ENCODE assay signal across 23 cellular contexts in the genomic region with DNA sequence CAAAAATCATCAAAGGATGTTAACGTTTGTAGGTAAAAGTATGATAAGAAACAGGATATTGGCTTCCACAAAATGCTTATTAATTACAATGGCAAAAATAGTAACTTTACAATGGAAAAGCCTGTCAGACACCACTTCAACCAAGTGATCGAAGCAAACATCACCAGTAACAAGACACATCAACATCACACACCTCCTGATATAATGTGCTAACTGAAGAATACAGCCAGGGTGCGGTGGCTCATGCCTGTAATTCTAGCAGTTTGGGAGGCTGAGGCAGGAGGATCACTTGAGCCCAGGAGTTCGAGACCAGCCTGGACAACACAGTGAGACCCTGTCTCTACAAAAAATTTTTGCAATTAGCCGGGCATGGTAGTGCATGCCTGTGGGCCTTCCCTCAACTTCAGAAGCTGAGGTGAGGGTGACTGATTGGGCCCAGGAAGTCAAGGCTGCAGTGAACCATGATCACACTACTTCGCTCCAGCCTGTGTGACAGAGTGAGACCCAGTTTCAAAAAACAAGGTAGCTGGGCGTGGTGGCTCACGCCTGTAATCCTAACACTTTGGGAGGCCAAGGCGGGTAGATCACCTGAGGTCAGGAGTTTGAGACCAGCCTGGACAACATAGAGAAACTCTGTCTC. TPM values are rescaled to one million over a fixed set of nuclear protein-coding genes. Genes with fewer than 3 reads are reported as not detected.
DNase-seq lines count a peak whose midpoint lies in the region; ATAC-seq lines count a peak whose summit lies in the region.
"Had no signal": no experiment of that assay in that cellular context is flagged by ENCODE, and none has a peak within 500 bp of the region (broad histone marks: within the 10 kb centered on the region; RNA-seq: fewer than 3 reads in every experiment).

No MANE protein-coding gene starts in this region.

- peaks cover 74% of the 10 kb centered on the region for H3K36me3 Mint-ChIP-seq in activated CD4-positive, alpha-beta T cell treated with anti-CD3 and anti-CD28 coated beads, Interleukin-2, amount 10 ng/mL, durations not matched to agents 7 days and 5 days (ENCODE audit: low read depth)
- peaks cover 19 to 61% (median 29%) of the 10 kb centered on the region in 3 donors for H3K36me3 Mint-ChIP-seq in CD8-positive, alpha-beta memory T cell
- peaks cover 72% of the 10 kb centered on the region for H3K36me3 Mint-ChIP-seq in activated T-helper 17 cell treated with anti-CD3 and anti-CD28 coated beads, Interleukin-2, amount 50 U/mL, for 72 hours (ENCODE audit: low read depth)
- peaks cover 15 to 54% (median 18%) of the 10 kb centered on the region in 3 donors for H3K36me3 Mint-ChIP-seq in naive thymus-derived CD8-positive, alpha-beta T cell

- H3K9me3 ChIP-seq in CD8-positive, alpha-beta memory T cell (ENCODE audit: low read length): peaks cover 6% of the 10 kb centered on the region
- H3K9me3 ChIP-seq: upper lobe of right lung had no signal

- peaks cover 10% of the 10 kb centered on the region for H3K36me3 ChIP-seq in CD8-positive, alpha-beta memory T cell (ENCODE audit: insufficient read depth, low read length)
- H3K36me3 ChIP-seq: upper lobe of right lung had no signal

- CTCF ChIA-PET in activated CD4-positive, alpha-beta T cell treated with anti-CD3 and anti-CD28 coated beads, Interleukin-2, amount 10 ng/mL, durations not matched to agents 7 days and 5 days (lab: Charles Lee): interaction anchor here (0.6 to 1.1 kb wide), 3 partner anchors 43 to 145 kb away, joined by 3 to 4 read pairs (median 4); no protein-coding TSS in a partner anchor
- CTCF ChIA-PET in CD8-positive, alpha-beta memory T cell (lab: Charles Lee): interaction anchor here (1.6 kb wide), 1 partner anchor 67 kb away, joined by 5 read pairs; no protein-coding TSS in a partner anchor

- POLR2A ChIA-PET in activated CD4-positive, alpha-beta T cell treated with anti-CD3 and anti-CD28 coated beads, Interleukin-2, amount 10 ng/mL, durations not matched to agents 7 days and 5 days (lab: Charles Lee): no interaction called here
- POLR2A ChIA-PET in CD8-positive, alpha-beta memory T cell (lab: Charles Lee): interaction anchor here (0.5 to 0.8 kb wide), 3 partner anchors 8 to 55 kb away, joined by 3 to 6 read pairs (median 3); no protein-coding TSS in a partner anchor
- POLR2A ChIA-PET in naive thymus-derived CD8-positive, alpha-beta T cell (lab: Charles Lee): interaction anchor here (0.7 to 5.7 kb wide), 10 partner anchors 8 to 998 kb away, joined by 3 to 61 read pairs (median 4); a partner anchor contains a TSS

- no peak overlapping the region for H3K4me3 ChIP-seq in CD8-positive, alpha-beta memory T cell (ENCODE audit: low read length)
- H3K4me3 ChIP-seq: BLaER1, GM23338, upper lobe of right lung had no signal

- no peaks in the 10 kb centered on the region for H3K27me3 Mint-ChIP-seq in activated CD4-positive, alpha-beta T cell treated with anti-CD3 and anti-CD28 coated beads, Interleukin-2, amount 10 ng/mL, durations not matched to agents 7 days and 5 days
- H3K27me3 Mint-ChIP-seq in CD8-positive, alpha-beta memory T cell: no peaks in the 10 kb centered on the region
- no peaks in the 10 kb centered on the region for H3K27me3 Mint-ChIP-seq in activated T-helper 17 cell treated with anti-CD3 and anti-CD28 coated beads, Interleukin-2, amount 50 U/mL, for 72 hours
- H3K27me3 Mint-ChIP-seq in naive thymus-derived CD8-positive, alpha-beta T cell: no peaks in the 10 kb centered on the region
- H3K27me3 Mint-ChIP-seq: dendritic cell treated with granulocyte-macrophage colony-stimulating factor and Interleukin-4, amounts not matched to agents 40 ng/mL and 50 ng/mL, for 4 days had no signal

- no peak overlapping the region for H3K27ac ChIP-seq in CD8-positive, alpha-beta memory T cell (ENCODE audit: low read depth, low read length)
- H3K27ac ChIP-seq: BLaER1, upper lobe of right lung had no signal

- peak; percentile 59 for ATAC-seq in activated T-helper 17 cell treated with anti-CD3 and anti-CD28 coated beads, Interleukin-2, amount 50 U/mL, for 72 hours (replicated peaks)
- peak; percentile 66 to 74 for ATAC-seq in naive thymus-derived CD8-positive, alpha-beta T cell
- ATAC-seq: GM23338, left cardiac atrium, Right ventricle myocardium inferior, upper lobe of right lung had no signal

- H3K4me1 ChIP-seq in CD8-positive, alpha-beta memory T cell (ENCODE audit: insufficient read depth, low read length): peaks cover 83% of the 10 kb centered on the region
- H3K4me1 ChIP-seq: upper lobe of right lung had no signal

- peaks cover 83% of the 10 kb centered on the region for H3K4me1 Mint-ChIP-seq in activated CD4-positive, alpha-beta T cell treated with anti-CD3 and anti-CD28 coated beads, Interleukin-2, amount 10 ng/mL, durations not matched to agents 7 days and 5 days
- H3K4me1 Mint-ChIP-seq in CD8-positive, alpha-beta memory T cell: peaks cover 78 to 98% (median 95%) of the 10 kb centered on the region in 3 donors
- H3K4me1 Mint-ChIP-seq in activated T-helper 17 cell treated with anti-CD3 and anti-CD28 coated beads, Interleukin-2, amount 50 U/mL, for 72 hours: peaks cover 59% of the 10 kb centered on the region
- H3K4me1 Mint-ChIP-seq in naive thymus-derived CD8-positive, alpha-beta T cell: peaks cover 47 to 90% (median 88%) of the 10 kb centered on the region in 4 donors

- no peak overlapping the region for H3K4me3 Mint-ChIP-seq in activated CD4-positive, alpha-beta T cell treated with anti-CD3 and anti-CD28 coated beads, Interleukin-2, amount 10 ng/mL, durations not matched to agents 7 days and 5 days
- peak overlapping the region in 6 of 7 donors; percentile 7 to 65 (median 53) for H3K4me3 Mint-ChIP-seq in CD8-positive, alpha-beta memory T cell
- H3K4me3 Mint-ChIP-seq in activated T-helper 17 cell treated with anti-CD3 and anti-CD28 coated beads, Interleukin-2, amount 50 U/mL, for 72 hours: peak overlapping the region; percentile 75
- H3K4me3 Mint-ChIP-seq in naive thymus-derived CD8-positive, alpha-beta T cell: peak overlapping the region; percentile 52 to 80 (median 70)
- H3K4me3 Mint-ChIP-seq: dendritic cell treated with granulocyte-macrophage colony-stimulating factor and Interleukin-4, amounts not matched to agents 40 ng/mL and 50 ng/mL, for 4 days; GM23338 had no signal

- H3K9me3 Mint-ChIP-seq in activated CD4-positive, alpha-beta T cell treated with anti-CD3 and anti-CD28 coated beads, Interleukin-2, amount 10 ng/mL, durations not matched to agents 7 days and 5 days: peaks cover 7% of the 10 kb centered on the region
- peaks cover 0 to 13% (median 4%) of the 10 kb centered on the region in 5 donors for H3K9me3 Mint-ChIP-seq in CD8-positive, alpha-beta memory T cell
- H3K9me3 Mint-ChIP-seq in activated T-helper 17 cell treated with anti-CD3 and anti-CD28 coated beads, Interleukin-2, amount 50 U/mL, for 72 hours: no peaks in the 10 kb centered on the region
- peaks cover 0 to 20% (median 7%) of the 10 kb centered on the region in 9 donors for H3K9me3 Mint-ChIP-seq in naive thymus-derived CD8-positive, alpha-beta T cell
- H3K9me3 Mint-ChIP-seq: dendritic cell treated with granulocyte-macrophage colony-stimulating factor and Interleukin-4, amounts not matched to agents 40 ng/mL and 50 ng/mL, for 4 days; GM23338 had no signal

- H3K27ac Mint-ChIP-seq in activated CD4-positive, alpha-beta T cell treated with anti-CD3 and anti-CD28 coated beads, Interleukin-2, amount 10 ng/mL, durations not matched to agents 7 days and 5 days: peak overlapping the region; percentile 80
- peak overlapping the region; percentile 57 to 96 (median 87) for H3K27ac Mint-ChIP-seq in CD8-positive, alpha-beta memory T cell
- H3K27ac Mint-ChIP-seq in activated T-helper 17 cell treated with anti-CD3 and anti-CD28 coated beads, Interleukin-2, amount 50 U/mL, for 72 hours: peak overlapping the region; percentile 34
- peak overlapping the region; percentile 85 to 97 (median 91) for H3K27ac Mint-ChIP-seq in naive thymus-derived CD8-positive, alpha-beta T cell
- H3K27ac Mint-ChIP-seq: activated T-helper 2 cell treated with anti-CD3 and anti-CD28 coated beads, Interferon-gamma antibody, Interleukin-2, Interleukin-4, amounts not matched to agents 10 μg/mL and 5 μg/mL and 100 μg/mL, durations not matched to agents 14 hours and 24 hours and 36 hours; dendritic cell treated with granulocyte-macrophage colony-stimulating factor and Interleukin-4, amounts not matched to agents 40 ng/mL and 50 ng/mL, for 4 days; GM23338 had no signal

- peak; percentile 17 for DNase-seq in activated CD4-positive, alpha-beta T cell treated with anti-CD3 and anti-CD28 coated beads, Interleukin-2, amount 10 ng/mL, durations not matched to agents 7 days and 5 days
- no peak for DNase-seq in activated CD4-positive, alpha-beta T cell treated with anti-CD3 and anti-CD28 coated beads for 1 hour
- peak in 1 of 5 donors; percentile 42 for DNase-seq in CD8-positive, alpha-beta memory T cell
- peak in 2 of 10 donors; percentile 35 to 38 for DNase-seq in naive thymus-derived CD8-positive, alpha-beta T cell
- DNase-seq in hepatic stellate cell (ENCODE audit: low spot score) (no peak), NCI-H1092 (lab: John Stamatoyannopoulos, UW) (no peak)
- no peak for DNase-seq in stimulated activated naive CD4-positive, alpha-beta T cell treated with Interleukin-2 at 50 U/mL for 16 hours (lab: John Stamatoyannopoulos, UW)
- DNase-seq: activated CD8-positive, alpha-beta memory T cell treated with anti-CD3 and anti-CD28 coated beads for 24 hours; glutamatergic neuron; left cardiac atrium; NCI-H1105; NCI-H2029 treated with DMSO at 0.1 percent for 48 hours; occipital lobe; OCI-M1; small intestine; stimulated activated CD4-positive, alpha-beta T cell treated with anti-CD3 and anti-CD28 coated beads, Interleukin-4, amount 100 ng/mL, for 4 hours; upper lobe of right lung had no signal

- H3K27me3 ChIP-seq in CD8-positive, alpha-beta memory T cell (ENCODE audit: insufficient read depth, low read length, poor library complexity, severe bottlenecking): no peaks in the 10 kb centered on the region
- H3K27me3 ChIP-seq: BLaER1, upper lobe of right lung had no signal

RNA-seq across cellular contexts. Expression of a gene that starts 15.0 kb away (rescaled TPM):
- 100 to 1,000 TPM in 1 of 2 experiments, 10 to 100 TPM in 1; 93.9 to 109 TPM for total RNA-seq in activated CD4-positive, alpha-beta T cell treated with anti-CD3 and anti-CD28 coated beads, Interleukin-2, amount 10 ng/mL, durations not matched to agents 7 days and 5 days
- total RNA-seq in CD8-positive, alpha-beta memory T cell: 10 to 100 TPM; 65.2 to 66.8 TPM
- 211 TPM for polyA plus RNA-seq in CD8-positive, alpha-beta memory T cell
- 10 to 100 TPM; 79.7 to 99.0 TPM for total RNA-seq in activated T-helper 17 cell treated with anti-CD3 and anti-CD28 coated beads, Interleukin-2, amount 50 U/mL, for 72 hours
- total RNA-seq in naive thymus-derived CD8-positive, alpha-beta T cell: 100 to 1,000 TPM; 291 to 295 TPM
- 100 to 1,000 TPM; 285 to 350 (median 310) TPM for polyA plus RNA-seq in naive thymus-derived CD8-positive, alpha-beta T cell

Comparison
In these comparisons a context has a peak if more than half of its experiments do, and no peak if none do; other contexts are left out.
1. H3K27ac Mint-ChIP-seq: peak in every context shown above with its lines; median percentile 91 in naive thymus-derived CD8-positive, alpha-beta T cell; 87 in CD8-positive, alpha-beta memory T cell; 80 in activated CD4-positive, alpha-beta T cell treated with anti-CD3 and anti-CD28 coated beads, Interleukin-2, amount 10 ng/mL, durations not matched to agents 7 days and 5 days; 34 in activated T-helper 17 cell treated with anti-CD3 and anti-CD28 coated beads, Interleukin-2, amount 50 U/mL, for 72 hours.